ENCODE assay signal across 1 cellular context in the genomic region with DNA sequence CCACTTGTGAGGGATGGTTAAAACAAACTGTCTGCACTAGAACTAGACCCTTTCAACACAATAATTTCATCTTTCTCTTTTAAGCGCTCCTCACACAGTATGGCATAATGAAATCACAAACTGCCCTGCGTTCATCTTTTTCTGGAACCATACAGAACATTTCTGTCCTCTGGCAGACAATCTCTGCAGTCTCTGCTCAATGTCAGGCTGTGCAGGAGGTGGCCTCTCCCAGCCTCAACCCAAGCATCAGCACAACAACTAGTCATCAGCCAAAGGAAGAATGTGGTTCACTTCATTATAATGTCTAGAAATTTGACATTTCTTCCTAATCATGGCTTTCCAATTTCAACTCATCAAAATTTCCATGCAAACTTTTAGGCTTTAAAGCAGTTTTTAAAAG.
TF ChIP-seq lines count a peak whose summit lies in the region.

No MANE protein-coding gene starts in this region.

TF ChIP-seq in IMR-90, 13 proteins besides CTCF, POLR2A, EP300 and RAD21 (continued from another document):
- TF ChIP-seq, protein P1, sequence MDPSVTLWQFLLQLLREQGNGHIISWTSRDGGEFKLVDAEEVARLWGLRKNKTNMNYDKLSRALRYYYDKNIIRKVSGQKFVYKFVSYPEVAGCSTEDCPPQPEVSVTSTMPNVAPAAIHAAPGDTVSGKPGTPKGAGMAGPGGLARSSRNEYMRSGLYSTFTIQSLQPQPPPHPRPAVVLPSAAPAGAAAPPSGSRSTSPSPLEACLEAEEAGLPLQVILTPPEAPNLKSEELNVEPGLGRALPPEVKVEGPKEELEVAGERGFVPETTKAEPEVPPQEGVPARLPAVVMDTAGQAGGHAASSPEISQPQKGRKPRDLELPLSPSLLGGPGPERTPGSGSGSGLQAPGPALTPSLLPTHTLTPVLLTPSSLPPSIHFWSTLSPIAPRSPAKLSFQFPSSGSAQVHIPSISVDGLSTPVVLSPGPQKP (IDR thresholded peaks at IDR 0.05; ENCODE audit: borderline replicate concordance, low read depth, low read length): no peak
- no peak for TF ChIP-seq MXI1 (IDR thresholded peaks at IDR 0.05; ENCODE audit: borderline replicate concordance, low read depth, low read length)
- TF ChIP-seq MAZ (IDR thresholded peaks at IDR 0.05; ENCODE audit: borderline replicate concordance, low read depth, low read length): no peak
- TF ChIP-seq MAFK (IDR thresholded peaks at IDR 0.05; ENCODE audit: low read depth, low read length): no peak
- no peak for TF ChIP-seq RCOR1 (IDR thresholded peaks at IDR 0.05; ENCODE audit: insufficient replicate concordance, low read length)
- TF ChIP-seq SMC3 (IDR thresholded peaks at IDR 0.05; ENCODE audit: low read depth, low read length): no peak
- TF ChIP-seq CHD1 (IDR thresholded peaks at IDR 0.05; ENCODE audit: low read depth, low read length): no peak
- no peak for TF ChIP-seq FOS (IDR thresholded peaks at IDR 0.05; ENCODE audit: low read depth, low read length)
